30 cellular contexts compared by ENCODE assay signal in genomic region chr20:7728373-7728772, GRCh38.
DNase-seq lines count a peak whose midpoint lies in the region; ATAC-seq, FAIRE-seq and TF ChIP-seq lines count a peak whose summit lies in the region.
"Had no signal": no experiment of that assay in that cellular context is flagged by ENCODE, and none has a peak within 500 bp of the region (broad histone marks: within the 10 kb centered on the region; RNA-seq: fewer than 3 reads in every experiment).

No MANE protein-coding gene starts in this region.

- H3K27ac Mint-ChIP-seq in astrocyte (ENCODE audit: unreplicated experiment) = no peak overlapping the region
- H3K27ac Mint-ChIP-seq: activated CD4-positive, alpha-beta T cell treated with anti-CD3 and anti-CD28 coated beads for 36 hours; activated T-cell treated with anti-CD3 and anti-CD28 coated beads, Interleukin-2, amount 50 U/mL, for 24 hours; naive thymus-derived CD8-positive, alpha-beta T cell; T-helper 17 cell had no signal

- no peaks in the 10 kb centered on the region for H3K36me3 ChIP-seq in astrocyte (ENCODE audit: insufficient read depth, low read length)
- H3K36me3 ChIP-seq: BLaER1 treated with 17β-estradiol and CSF1 and Interleukin-3, amounts not matched to agents 10 nM and 100 nM; HAP-1; heart right ventricle; left lung; MG63 had no signal

- H3K4me3 ChIP-seq in astrocyte (ENCODE audit: insufficient read depth, low read depth, low read length) = no peak overlapping the region
- H3K4me3 ChIP-seq: BLaER1 treated with 17β-estradiol and CSF1 and Interleukin-3, amounts not matched to agents 10 nM and 100 nM; coronary artery; HAP-1; heart right ventricle; left lung; MG63; testis had no signal

- ATAC-seq in HG03565 (IDR thresholded peaks at IDR 0.05; ENCODE audit: unreplicated experiment) = no peak
- ATAC-seq in GM21576 (IDR thresholded peaks at IDR 0.05; ENCODE audit: unreplicated experiment) = no peak
- no peak for ATAC-seq in HG02798 (IDR thresholded peaks at IDR 0.05; ENCODE audit: poor library complexity, unreplicated experiment)
- ATAC-seq: activated CD4-positive, alpha-beta T cell treated with anti-CD3 and anti-CD28 coated beads for 36 hours; heart right ventricle; left lung; naive thymus-derived CD8-positive, alpha-beta T cell; Panc1; T-helper 17 cell had no signal

- no peak overlapping the region for H3K27ac ChIP-seq in astrocyte (ENCODE audit: low read depth, low read length)
- H3K27ac ChIP-seq: BLaER1 treated with 17β-estradiol and CSF1 and Interleukin-3, amounts not matched to agents 10 nM and 100 nM; coronary artery; heart right ventricle; left lung; testis had no signal

- no peaks in the 10 kb centered on the region for H3K4me1 ChIP-seq in astrocyte (ENCODE audit: insufficient read depth, low read length)
- H3K4me1 ChIP-seq: Caco-2, HAP-1, left lung, testis had no signal

- H3K27me3 Mint-ChIP-seq in astrocyte (ENCODE audit: low read depth, unreplicated experiment) = no peaks in the 10 kb centered on the region
- H3K27me3 Mint-ChIP-seq: activated CD4-positive, alpha-beta T cell treated with anti-CD3 and anti-CD28 coated beads for 36 hours; activated T-cell treated with anti-CD3 and anti-CD28 coated beads, Interleukin-2, amount 50 U/mL, for 24 hours; T-helper 17 cell had no signal

- peak; percentile 9 for DNase-seq in AG20443 (ENCODE audit: low spot score)
- peak; percentile 26 for DNase-seq in M059J (ENCODE audit: low read depth)
- peak; percentile 76 for DNase-seq in astrocyte (ENCODE audit: low read depth)
- peak; percentile 27 for DNase-seq in glomerular visceral epithelial cell (ENCODE audit: extremely low spot score)
- no peak for DNase-seq in COLO829 (ENCODE audit: low spot score)
- DNase-seq: ACHN; activated CD4-positive, alpha-beta T cell treated with anti-CD3 and anti-CD28 coated beads for 36 hours; activated T-cell treated with anti-CD3 and anti-CD28 coated beads, Interleukin-2, amount 50 U/mL, for 24 hours; Caco-2; DMS79 treated with DMSO at 0.1 percent for 48 hours; heart right ventricle; left lung; MG63; naive thymus-derived CD8-positive, alpha-beta T cell; NCI-H1694; NCI-H510A treated with DMSO at 0.1 percent for 48 hours; occipital lobe; stimulated activated CD4-positive, alpha-beta T cell treated with anti-CD3 and anti-CD28 coated beads, Interleukin-12 subunit alpha, Interleukin-12 subunit beta, amount 100 ng/mL, for 4 hours; stimulated activated CD4-positive, alpha-beta T cell treated with anti-CD3 and anti-CD28 coated beads, Interleukin-4, amount 100 ng/mL, for 24 hours; stimulated activated naive CD4-positive, alpha-beta T cell treated with Interleukin-2 at 50 U/mL for 16 hours; T-helper 17 cell; testis had no signal

- FAIRE-seq in astrocyte (lab: Jason Lieb, UNC) = no peak
- FAIRE-seq: urothelium cell line had no signal

- peaks cover 2% of the 10 kb centered on the region for H3K4me1 Mint-ChIP-seq in astrocyte (ENCODE audit: low read depth, unreplicated experiment)
- H3K4me1 Mint-ChIP-seq: activated CD4-positive, alpha-beta T cell treated with anti-CD3 and anti-CD28 coated beads for 36 hours; naive thymus-derived CD8-positive, alpha-beta T cell; T-helper 17 cell had no signal

- H3K4me2 ChIP-seq in astrocyte (ENCODE audit: low read length) = no peak overlapping the region
- H3K4me2 ChIP-seq: BLaER1 treated with 17β-estradiol and CSF1 and Interleukin-3, amounts not matched to agents 10 nM and 100 nM had no signal

- TF ChIP-seq CTCF in astrocyte (IDR thresholded peaks at IDR 0.05; ENCODE audit: insufficient read depth, low read depth, low read length) = no peak

- H3K79me2 ChIP-seq in astrocyte (ENCODE audit: insufficient read depth, low read length) = no peaks in the 10 kb centered on the region

- no peak overlapping the region for H3K4me3 Mint-ChIP-seq in astrocyte (ENCODE audit: unreplicated experiment)
- H3K4me3 Mint-ChIP-seq: activated CD4-positive, alpha-beta T cell treated with anti-CD3 and anti-CD28 coated beads for 36 hours; activated T-cell treated with anti-CD3 and anti-CD28 coated beads, Interleukin-2, amount 50 U/mL, for 24 hours; naive thymus-derived CD8-positive, alpha-beta T cell; T-helper 17 cell had no signal

- no peak overlapping the region for H2AFZ ChIP-seq in astrocyte (ENCODE audit: low read depth, low read length)

- no peaks in the 10 kb centered on the region for H3K27me3 ChIP-seq in astrocyte (ENCODE audit: insufficient read depth, low read length)
- H3K27me3 ChIP-seq: BLaER1 treated with 17β-estradiol and CSF1 and Interleukin-3, amounts not matched to agents 10 nM and 100 nM; heart right ventricle; left lung; MG63; testis had no signal

- no peaks in the 10 kb centered on the region for H3K9me3 Mint-ChIP-seq in astrocyte (ENCODE audit: unreplicated experiment)

- H4K20me1 ChIP-seq in astrocyte (ENCODE audit: insufficient read depth, low read length) = no peaks in the 10 kb centered on the region
- H4K20me1 ChIP-seq: BLaER1 treated with 17β-estradiol and CSF1 and Interleukin-3, amounts not matched to agents 10 nM and 100 nM had no signal

- H3K9me3 ChIP-seq in astrocyte (ENCODE audit: insufficient read depth, low read depth, low read length) = no peaks in the 10 kb centered on the region
- H3K9me3 ChIP-seq: HAP-1, heart right ventricle, left lung, MG63, testis had no signal

- H3K36me3 Mint-ChIP-seq in astrocyte (ENCODE audit: low read depth, unreplicated experiment) = no peaks in the 10 kb centered on the region
- H3K36me3 Mint-ChIP-seq: naive thymus-derived CD8-positive, alpha-beta T cell had no signal

- H3K9ac ChIP-seq in astrocyte (ENCODE audit: low read length) = no peak overlapping the region
- H3K9ac ChIP-seq: BLaER1 treated with 17β-estradiol and CSF1 and Interleukin-3, amounts not matched to agents 10 nM and 100 nM had no signal
